In the genomic region with DNA sequence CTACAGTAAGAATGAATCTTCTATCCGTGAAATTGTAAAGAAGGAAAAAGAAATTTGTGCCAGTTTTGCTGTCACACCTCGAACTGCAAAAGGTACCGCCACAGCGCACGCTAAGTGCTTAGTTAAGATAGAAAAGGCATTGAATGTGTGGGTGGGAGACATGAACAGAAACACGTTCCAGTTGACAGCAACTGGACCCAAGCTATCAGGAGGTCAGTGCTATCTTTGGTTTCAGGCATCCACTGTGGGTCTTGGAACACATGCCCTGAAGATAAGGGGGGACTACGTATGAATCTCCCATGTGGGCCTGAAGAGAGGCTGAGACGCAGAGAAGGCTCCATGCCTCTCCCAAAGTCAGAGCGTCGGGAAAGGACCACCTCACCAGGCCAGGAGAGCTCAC, we compare ENCODE assay signal across 22 cellular contexts. TPM values are rescaled to one million over a fixed set of nuclear protein-coding genes. Genes with fewer than 3 reads are reported as not detected.
DNase-seq lines count a peak whose midpoint lies in the region; ATAC-seq and TF ChIP-seq lines count a peak whose summit lies in the region.
"Had no signal": no experiment of that assay in that cellular context is flagged by ENCODE, and none has a peak within 500 bp of the region (broad histone marks: within the 10 kb centered on the region; RNA-seq: fewer than 3 reads in every experiment).

No MANE protein-coding gene starts in this region.

- H3K27me3 Mint-ChIP-seq in HFFc6 (ENCODE audit: insufficient read depth) (peaks cover 2% of the 10 kb centered on the region; the same call in 1 of the 2 replicates), brain (no peaks in the 10 kb centered on the region), nephron progenitor cell (ENCODE audit: low read depth, poor library complexity) (no peaks in the 10 kb centered on the region)

- DNase-seq in Right ventricle myocardium inferior (ENCODE audit: missing footprints) = peak; percentile 33
- no peak for DNase-seq in Right ventricle myocardium superior
- DNase-seq in HFFc6 = no peak
- no peak for DNase-seq in nephron progenitor cell
- DNase-seq in iPS-NIHi11 (ENCODE audit: low spot score) = no peak
- DNase-seq in lower leg skin (ENCODE audit: low spot score in 2 of 2) = no peak
- DNase-seq: DMS53, GOT3, HCEC 1CT, Karpas-422, NCI-H1092 treated with DMSO at 0.1 percent for 48 hours, NCI-H1436, NCI-H187, NCI-H2081 treated with DMSO at 0.1 percent for 48 hours, NCI-H2171, NCI-H226, NCI-H510A, NCI-H69, SK-N-SH had no signal

- TF ChIP-seq CTCF in HFFc6 (IDR thresholded peaks at IDR 0.05) (no peak), brain (conservative IDR thresholded peaks at IDR 0.05) (no peak), nephron progenitor cell (IDR thresholded peaks at IDR 0.05) (no peak), lower leg skin (IDR thresholded peaks at IDR 0.05) (no peak)

- H3K4me3 Mint-ChIP-seq in HFFc6 = peak overlapping the region; percentile 20; the same call in 1 of the 2 replicates
- H3K4me3 Mint-ChIP-seq in brain = peak overlapping the region in 1 of 5 experiments; percentile 16
- H3K4me3 Mint-ChIP-seq in nephron progenitor cell = no peak overlapping the region

- H3K4me3 ChIP-seq in lower leg skin (ENCODE audit: low read depth, poor library complexity, severe bottlenecking) = no peak overlapping the region
- H3K4me3 ChIP-seq: GM12878 had no signal

- H3K36me3 Mint-ChIP-seq in HFFc6 (ENCODE audit: low read depth) (peaks cover 36% of the 10 kb centered on the region), brain (peaks cover 58% of the 10 kb centered on the region), nephron progenitor cell (ENCODE audit: low read depth) (peaks cover 56% of the 10 kb centered on the region)

- no peaks in the 10 kb centered on the region for H3K9me3 Mint-ChIP-seq in HFFc6
- H3K9me3 Mint-ChIP-seq in brain = peaks cover 0 to 3% (median 0%) of the 10 kb centered on the region in 5 experiments
- H3K9me3 Mint-ChIP-seq in nephron progenitor cell = no peaks in the 10 kb centered on the region

- H3K27ac Mint-ChIP-seq in HFFc6 (no peak overlapping the region), brain (peak overlapping the region in 3 of 5 experiments; percentile 45 to 62 (median 53)), nephron progenitor cell (peak overlapping the region; percentile 36)

- ATAC-seq in Right ventricle myocardium inferior (no peak), Right ventricle myocardium superior (ENCODE audit: poor library complexity) (no peak), HG02981 (IDR thresholded peaks at IDR 0.05; ENCODE audit: unreplicated experiment) (no peak)
- ATAC-seq: GM12878 had no signal

- intact Hi-C loops in Right ventricle myocardium inferior (cut with DNase I) = no loop called here
- intact Hi-C loops in Right ventricle myocardium superior (cut with DNase I) = no loop called here
- intact Hi-C loops in lower leg skin (cut with DNase I; ENCODE audit: low total_unique reads) = no loop called here

- WGBS in lower leg skin, 2 donors = 91 to 93% methylated on average over 10 of the region's 10 CpGs

- TF ChIP-seq POLR2A in lower leg skin (IDR thresholded peaks at IDR 0.05) = no peak

- peaks cover 64% of the 10 kb centered on the region for H3K4me1 Mint-ChIP-seq in HFFc6 (ENCODE audit: low read depth)
- H3K4me1 Mint-ChIP-seq in brain = peaks cover 26% of the 10 kb centered on the region
- peaks cover 29% of the 10 kb centered on the region for H3K4me1 Mint-ChIP-seq in nephron progenitor cell

RNA-seq across cellular contexts. Expression of gene IFFO1, which starts 9.8 kb away (rescaled TPM):
- total RNA-seq in Right ventricle myocardium inferior (15.9 TPM), Right ventricle myocardium superior (14.1 TPM), lower leg skin (1 to 10 TPM; 3.3 to 6.8 (median 4.6) TPM)
- total RNA-seq in HFFc6 (2021; fragmentation: NEBNext Ultra II Directional; extraction: Animal tissue kit (Norgen Biotek cat#: 25700)) = 10 to 100 TPM; 25.9 to 35.6 (median 29.2) TPM
- 7.3 TPM for polyA plus RNA-seq in brain (ENCODE audit: insufficient read depth, low read depth, low replicate concordance)

RNA-seq across cellular contexts. Expression of gene GAPDH, which starts 11.7 kb away (rescaled TPM):
- total RNA-seq in Right ventricle myocardium inferior (4,337 TPM), Right ventricle myocardium superior (4,109 TPM), lower leg skin (1,000 to 10,000 TPM; 1,190 to 2,139 (median 1,514) TPM)
- total RNA-seq in HFFc6 (2021; fragmentation: NEBNext Ultra II Directional; extraction: Animal tissue kit (Norgen Biotek cat#: 25700)) = 1,000 to 10,000 TPM; 6,263 to 7,539 (median 6,900) TPM
- polyA plus RNA-seq in brain (ENCODE audit: insufficient read depth, low read depth, low replicate concordance) = 4,992 TPM

RNA-seq across cellular contexts. Expression of gene NOP2, which starts 22.1 kb away (rescaled TPM):
- total RNA-seq in Right ventricle myocardium inferior (16.2 TPM), Right ventricle myocardium superior (14.8 TPM), lower leg skin (10 to 100 TPM; 16.2 to 24.0 (median 23.4) TPM)
- total RNA-seq in HFFc6 (2021; fragmentation: NEBNext Ultra II Directional; extraction: Animal tissue kit (Norgen Biotek cat#: 25700)) = 10 to 100 TPM; 39.5 to 60.5 (median 42.6) TPM
- 12.3 TPM for polyA plus RNA-seq in brain (ENCODE audit: insufficient read depth, low read depth, low replicate concordance)

RNA-seq across cellular contexts. Expression of gene NCAPD2, which starts 52.1 kb away (rescaled TPM):
- total RNA-seq in Right ventricle myocardium inferior (11.6 TPM), Right ventricle myocardium superior (8.9 TPM), lower leg skin (10 to 100 TPM; 18.5 to 25.9 (median 22.5) TPM)
- 10 to 100 TPM; 42.2 to 75.9 (median 65.4) TPM for total RNA-seq in HFFc6 (2021; fragmentation: NEBNext Ultra II Directional; extraction: Animal tissue kit (Norgen Biotek cat#: 25700))
- 69.2 TPM for polyA plus RNA-seq in brain (ENCODE audit: insufficient read depth, low read depth, low replicate concordance)

RNA-seq across cellular contexts. Expression of gene MRPL51, which starts 53.0 kb away (rescaled TPM):
- total RNA-seq in Right ventricle myocardium inferior (278 TPM), Right ventricle myocardium superior (280 TPM), lower leg skin (10 to 100 TPM; 38.6 to 62.1 (median 58.7) TPM)
- total RNA-seq in HFFc6 (2021; fragmentation: NEBNext Ultra II Directional; extraction: Animal tissue kit (Norgen Biotek cat#: 25700)) = 100 to 1,000 TPM; 227 to 290 (median 257) TPM
- polyA plus RNA-seq in brain (ENCODE audit: insufficient read depth, low read depth, low replicate concordance) = 133 TPM
